14 cellular contexts compared by ENCODE assay signal in the genomic region with DNA sequence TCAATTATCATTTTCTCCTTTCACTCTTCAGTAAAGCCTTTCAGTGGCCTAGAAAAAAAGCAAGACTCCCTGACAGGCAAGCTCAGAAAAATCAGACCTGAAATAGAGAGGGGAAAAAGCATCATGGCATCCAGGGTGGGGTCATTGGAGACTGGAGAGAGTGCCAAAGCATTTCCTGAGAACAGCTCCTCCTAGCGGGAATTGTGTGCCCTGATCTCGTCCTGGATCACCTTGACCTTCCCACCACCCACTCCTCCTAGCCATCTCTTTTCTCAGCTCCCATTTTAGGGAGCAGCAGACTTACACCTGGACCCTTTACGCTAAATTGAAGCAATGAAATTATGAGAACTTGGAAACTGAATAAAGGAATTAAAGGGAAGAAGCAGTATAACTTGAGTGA.
DNase-seq lines count a peak whose midpoint lies in the region; ATAC-seq and TF ChIP-seq lines count a peak whose summit lies in the region.
"Had no signal": no experiment of that assay in that cellular context is flagged by ENCODE, and none has a peak within 500 bp of the region (broad histone marks: within the 10 kb centered on the region; RNA-seq: fewer than 3 reads in every experiment).

No MANE protein-coding gene starts in this region.

- H3K27ac ChIP-seq in dorsolateral prefrontal cortex, result no peak overlapping the region
- H3K27ac ChIP-seq: suprapubic skin had no signal

- no peaks in the 10 kb centered on the region for H3K27me3 ChIP-seq in dorsolateral prefrontal cortex
- H3K27me3 ChIP-seq: suprapubic skin had no signal

- intact Hi-C loops in dorsolateral prefrontal cortex (cut with DNase I), result no loop called here

- TF ChIP-seq CTCF in dorsolateral prefrontal cortex (IDR thresholded peaks at IDR 0.05 in 54 of 56, conservative IDR thresholded peaks at IDR 0.05 in 2 of 56; ENCODE audit: low read depth in 1 of 56, partially characterized antibody in 56 of 56), result no peak

- no peak overlapping the region for H3K4me3 ChIP-seq in dorsolateral prefrontal cortex
- H3K4me3 ChIP-seq: lung, suprapubic skin had no signal

- DNase-seq in ELF-1 (ENCODE audit: low read depth, low spot score) (peak; percentile 48), SW480 (ENCODE audit: low spot score) (peak; percentile 7), iPS-NIHi7 (ENCODE audit: extremely low spot score) (peak; percentile 63), NCI-H2081 treated with DMSO at 0.1 percent for 48 hours (lab: John Stamatoyannopoulos, UW) (no peak), dorsolateral prefrontal cortex (no peak)
- DNase-seq in activated naive CD4-positive, alpha-beta T cell (lab: John Stamatoyannopoulos, UW), result no peak
- DNase-seq: activated CD8-positive, alpha-beta memory T cell treated with anti-CD3 and anti-CD28 coated beads for 24 hours; Calu3; NCI-H526 treated with DMSO at 0.1 percent for 48 hours had no signal

- ATAC-seq in HG03342 (IDR thresholded peaks at IDR 0.05; ENCODE audit: unreplicated experiment) (peak; percentile 77), GM21360 (IDR thresholded peaks at IDR 0.05; ENCODE audit: unreplicated experiment) (no peak)
- ATAC-seq: activated naive CD4-positive, alpha-beta T cell treated with anti-CD3 and anti-CD28 coated beads, Interleukin-2, amount 50 U/mL, for 72 hours had no signal

Comparison
In these comparisons a context has a peak if more than half of its experiments do, and no peak if none do; other contexts are left out.
1. DNase-seq: peak in ELF-1 (single experiment), SW480 (single experiment) and iPS-NIHi7 (single experiment); none in NCI-H2081 treated with DMSO at 0.1 percent for 48 hours (single experiment), activated naive CD4-positive, alpha-beta T cell (0 of 4) and dorsolateral prefrontal cortex (0 of 10).